ENCODE assay signal across 24 cellular contexts in the genomic region with DNA sequence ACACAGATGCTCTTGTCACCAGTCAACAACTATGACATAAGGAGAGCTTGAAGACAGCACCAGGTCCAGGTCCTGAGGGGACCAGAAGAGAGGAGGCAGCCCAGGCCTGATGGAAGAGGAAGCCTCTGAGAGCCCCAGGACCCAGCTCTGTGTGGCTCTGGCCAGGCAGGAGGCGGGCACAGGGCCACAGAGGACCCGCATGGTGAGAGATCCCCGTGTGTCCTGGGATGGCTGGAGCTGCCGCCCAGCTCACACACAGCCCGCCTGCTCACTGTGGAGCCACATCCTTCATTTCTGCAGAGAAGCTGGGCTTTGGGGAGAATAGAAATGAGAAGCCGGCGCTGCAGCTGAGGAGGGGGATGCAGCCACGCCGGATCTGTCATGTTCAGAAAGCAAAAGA.
"Had no signal": no experiment of that assay in that cellular context is flagged by ENCODE, and none has a peak within 500 bp of the region (broad histone marks: within the 10 kb centered on the region; RNA-seq: fewer than 3 reads in every experiment).

No MANE protein-coding gene starts in this region.

- H3K27ac ChIP-seq: esophagus squamous epithelium, lower lobe of right lung, ovary, psoas muscle, right lobe of liver, stomach, thyroid gland had no signal

- DNase-seq: central memory CD4-positive, alpha-beta T cell; effector CD8-positive, alpha-beta T cell; esophagus squamous epithelium; hypothalamus; immature natural killer cell; islet precursor cell; left ventricle myocardium superior; lower lobe of right lung; mucosa of descending colon; naive B cell; occipital lobe; ovary; posterior cingulate gyrus; psoas muscle; right lobe of liver; stimulated activated CD4-positive, alpha-beta T cell treated with anti-CD3 and anti-CD28 coated beads, Interleukin-12 subunit alpha, Interleukin-12 subunit beta, amount 100 ng/mL, for 4 hours; stimulated activated CD4-positive, alpha-beta T cell treated with anti-CD3 and anti-CD28 coated beads, Interleukin-1b, Interleukin-23, amount 100 ng/mL, for 48 hours; stimulated activated CD4-positive, alpha-beta T cell treated with anti-CD3 and anti-CD28 coated beads, Interleukin-4, amount 100 ng/mL, for 1 hour; stimulated activated CD8-positive, alpha-beta memory T cell treated with anti-CD3 and anti-CD28 coated beads, Interleukin-4, amount 100 ng/mL, for 48 hours; stimulated activated naive CD4-positive, alpha-beta T cell treated with Interleukin-2 at 50 U/mL for 16 hours; stomach; thyroid gland; trophoblast cell had no signal

- H3K4me1 ChIP-seq: lower lobe of right lung, psoas muscle, right lobe of liver, stomach had no signal

- H3K4me2 ChIP-seq: smooth muscle cell had no signal

- H3K9me3 ChIP-seq: esophagus squamous epithelium, lower lobe of right lung, ovary, psoas muscle, right lobe of liver, stomach, thyroid gland had no signal

- H3K27me3 ChIP-seq: ovary, right lobe of liver, thyroid gland had no signal

- H3K4me3 ChIP-seq: esophagus squamous epithelium, lower lobe of right lung, mucosa of descending colon, ovary, psoas muscle, right lobe of liver, smooth muscle cell, stomach, thyroid gland had no signal

- ATAC-seq: left ventricle myocardium superior, lower lobe of right lung, mucosa of descending colon, psoas muscle had no signal

- H3K36me3 ChIP-seq: esophagus squamous epithelium, lower lobe of right lung, ovary, right lobe of liver, stomach, thyroid gland had no signal
